ENCODE assay signal across 8 cellular contexts in the genomic region with DNA sequence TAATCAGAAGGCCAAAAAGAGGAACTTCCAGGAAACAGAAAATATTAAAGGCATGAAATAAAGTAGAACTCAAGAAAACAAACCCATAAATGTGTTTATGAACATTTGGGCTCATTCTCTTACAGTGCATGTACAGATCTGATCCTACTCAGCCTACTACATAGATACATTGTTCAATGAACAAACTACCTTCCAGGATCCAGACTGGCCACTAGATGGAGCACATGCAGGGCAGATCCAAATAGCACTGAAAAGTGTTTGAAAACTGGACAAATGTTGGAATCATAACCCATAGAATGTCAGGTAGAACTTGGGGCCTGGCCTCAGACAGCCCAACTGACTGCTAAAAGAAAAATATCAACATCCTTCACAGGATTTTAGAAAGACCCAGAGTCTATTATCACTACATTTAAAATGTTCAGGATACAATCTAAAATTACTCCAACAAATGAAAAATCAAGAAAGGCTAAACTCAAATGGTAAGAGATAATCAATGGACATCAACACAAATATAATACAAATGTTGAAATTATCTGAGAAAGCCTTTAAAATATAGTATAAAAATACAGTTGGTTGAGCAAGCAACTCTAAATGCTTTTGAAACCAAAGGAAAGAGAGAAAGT.
DNase-seq lines count a peak whose midpoint lies in the region; ATAC-seq and TF ChIP-seq lines count a peak whose summit lies in the region.

No MANE protein-coding gene starts in this region.

- TF ChIP-seq CTCF in Peyer's patch (IDR thresholded peaks at IDR 0.05) (peak in 4 of 6 experiments; percentile 44 to 49 (median 49)), thyroid gland (IDR thresholded peaks at IDR 0.05) (peak; percentile 27 to 78 (median 66))

- H3K4me3 ChIP-seq in Peyer's patch (no peak overlapping the region), thyroid gland (replicated peaks in 1 of 3) (no peak overlapping the region)

- H3K27ac ChIP-seq in Peyer's patch, result no peak overlapping the region
- no peak overlapping the region for H3K27ac ChIP-seq in thyroid gland

- H3K36me3 ChIP-seq in Peyer's patch, result no peaks in the 10 kb centered on the region
- no peaks in the 10 kb centered on the region for H3K36me3 ChIP-seq in thyroid gland

- DNase-seq in activated CD4-positive, alpha-beta T cell treated with anti-CD3 and anti-CD28 coated beads for 48 hours, result peak; percentile 21
- DNase-seq in activated CD4-positive, alpha-beta T cell treated with anti-CD3 and anti-CD28 coated beads for 4 hours, result no peak
- DNase-seq in Peyer's patch (peak in 1 of 3 donors; percentile 52), fibroblast of gingiva (ENCODE audit: low read depth) (peak; percentile 21), thyroid gland (peak; percentile 55 to 67), left ventricle myocardium superior (no peak)

- H3K9me3 ChIP-seq in Peyer's patch (no peaks in the 10 kb centered on the region), thyroid gland (no peaks in the 10 kb centered on the region)

- intact Hi-C loops in thyroid gland (cut with DNase I), result loop anchor here (5.0 kb wide), 1 partner anchor 62 kb away; no protein-coding TSS in a partner anchor
- intact Hi-C loops in left ventricle myocardium superior (cut with micrococcal nuclease), result no loop called here

- no peaks in the 10 kb centered on the region for H3K4me1 ChIP-seq in Peyer's patch
- no peaks in the 10 kb centered on the region for H3K4me1 ChIP-seq in thyroid gland

- ATAC-seq in HG03159 (IDR thresholded peaks at IDR 0.05; ENCODE audit: unreplicated experiment), result peak; percentile 75
- ATAC-seq in left ventricle myocardium superior, result no peak
- ATAC-seq in HG03442 (IDR thresholded peaks at IDR 0.05; ENCODE audit: unreplicated experiment), result no peak

- no peak for TF ChIP-seq POLR2A in Peyer's patch (IDR thresholded peaks at IDR 0.05)
- TF ChIP-seq POLR2A in thyroid gland (IDR thresholded peaks at IDR 0.05), result no peak

- no peaks in the 10 kb centered on the region for H3K27me3 ChIP-seq in Peyer's patch
- H3K27me3 ChIP-seq in thyroid gland, result no peaks in the 10 kb centered on the region

Comparison
In these comparisons a context has a peak if more than half of its experiments do, and no peak if none do; other contexts are left out.
1. DNase-seq: peak in activated CD4-positive, alpha-beta T cell treated with anti-CD3 and anti-CD28 coated beads for 48 hours (single experiment), fibroblast of gingiva (single experiment) and thyroid gland (2 of 2); none in activated CD4-positive, alpha-beta T cell treated with anti-CD3 and anti-CD28 coated beads for 4 hours (0 of 2) and left ventricle myocardium superior (single experiment).